ENCODE assay signal across 8 cellular contexts in the genomic region with DNA sequence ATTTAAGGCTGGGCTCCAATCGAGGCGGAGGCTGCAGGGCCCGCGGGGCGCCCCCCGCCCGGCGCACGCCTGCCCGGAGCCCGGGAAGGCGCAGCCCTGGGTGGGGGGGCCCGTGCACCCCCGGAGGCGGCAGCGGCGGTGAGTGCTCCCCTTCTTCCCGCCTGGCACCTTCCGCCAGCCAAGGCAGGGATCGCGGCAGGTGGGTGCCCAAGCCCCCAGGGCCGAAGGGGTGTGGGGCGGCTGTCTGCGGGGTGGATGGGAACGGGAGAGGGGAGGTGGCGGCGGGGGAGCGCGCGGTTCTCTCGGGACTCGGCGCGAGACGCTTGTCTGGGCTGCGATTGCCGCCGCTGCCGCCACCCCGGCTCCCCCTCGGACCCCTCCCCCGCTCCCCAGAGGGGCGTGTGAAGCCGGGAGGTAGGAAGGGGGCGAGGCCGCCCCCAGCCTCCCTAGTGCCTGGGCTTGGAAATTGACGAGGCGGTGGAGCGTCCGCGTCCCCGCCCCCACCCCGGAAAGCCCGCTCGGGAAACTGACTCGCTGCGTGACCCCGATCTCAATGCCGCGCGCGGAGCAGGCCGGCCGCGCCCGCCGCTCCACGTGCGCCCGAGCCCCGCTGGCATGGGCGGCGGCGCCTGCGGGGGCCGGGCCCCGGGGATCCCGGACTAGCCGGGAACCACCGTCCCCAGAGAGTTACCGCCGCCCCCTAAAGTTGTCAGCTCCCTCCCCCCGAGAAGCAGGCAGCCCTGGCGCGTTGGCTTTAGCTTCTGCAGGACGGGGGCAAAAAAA.
DNase-seq lines count a peak whose midpoint lies in the region; ATAC-seq, FAIRE-seq and TF ChIP-seq lines count a peak whose summit lies in the region.

No MANE protein-coding gene starts in this region.

- 2% methylated on average over 23 of the region's 86 CpGs for WGBS in A549 (ENCODE audit: missing lambda C conversion rate)

- H3K9me3 Mint-ChIP-seq in naive thymus-derived CD4-positive, alpha-beta T cell = no peaks in the 10 kb centered on the region

- peak overlapping the region; percentile 79 to 91 (median 86) for H3K4me3 Mint-ChIP-seq in naive thymus-derived CD4-positive, alpha-beta T cell

- no peak; a peak in 1 of 5 replicates for TF ChIP-seq RAD21 in A549 (conservative IDR thresholded peaks at IDR 0.05 in 1 of 2, IDR thresholded peaks at IDR 0.05 in 1 of 2)

- DNase-seq in A549 (ENCODE audit: low read depth in 1 of 2, low spot score in 1 of 2) = peak in 1 of 2 experiments; percentile 61
- DNase-seq in T-helper 9 cell = peak; percentile 4
- DNase-seq in epithelial cell of prostate (ENCODE audit: low read depth, low spot score) = no peak
- DNase-seq in naive thymus-derived CD4-positive, alpha-beta T cell = peak in 5 of 9 donors; percentile 23 to 39 (median 28)
- no peak for DNase-seq in A172 (ENCODE audit: low spot score)
- DNase-seq in occipital lobe (lab: John Stamatoyannopoulos, UW) = no peak

- FAIRE-seq in A549 (lab: Jason Lieb, UNC) = no peak

- ATAC-seq in A549 (peak; percentile 24 to 45), GM18498 (IDR thresholded peaks at IDR 0.05; ENCODE audit: unreplicated experiment) (peak; percentile 31), HG03039 (IDR thresholded peaks at IDR 0.05; ENCODE audit: unreplicated experiment) (peak; percentile 20)
- ATAC-seq in naive thymus-derived CD4-positive, alpha-beta T cell = peak; percentile 34

- H3K4me3 ChIP-seq in A549 = peak overlapping the region; percentile 98
- H3K4me3 ChIP-seq in naive thymus-derived CD4-positive, alpha-beta T cell (ENCODE audit: low read length) = peak overlapping the region; percentile 55

- peak overlapping the region; percentile 99 to 100 for H3K27ac ChIP-seq in A549
- peak overlapping the region; percentile 76 for H3K27ac ChIP-seq in epithelial cell of prostate
- H3K27ac ChIP-seq in naive thymus-derived CD4-positive, alpha-beta T cell (ENCODE audit: low read depth, low read length) = peak overlapping the region; percentile 65

- TF ChIP-seq POLR2A in A549 (IDR thresholded peaks at IDR 0.05; ENCODE audit: low read length) = no peak; the same call in 1 of the 2 replicates

- no peaks in the 10 kb centered on the region for H3K36me3 Mint-ChIP-seq in naive thymus-derived CD4-positive, alpha-beta T cell

- no peaks in the 10 kb centered on the region for H3K27me3 ChIP-seq in naive thymus-derived CD4-positive, alpha-beta T cell (ENCODE audit: control insufficient read depth in 2 of 2, insufficient read depth in 2 of 2, low read length in 2 of 2)

- peaks cover 0 to 4% (median 0%) of the 10 kb centered on the region in 3 experiments for H3K36me3 ChIP-seq in naive thymus-derived CD4-positive, alpha-beta T cell (ENCODE audit: control insufficient read depth in 2 of 3, insufficient read depth in 3 of 3, low read length in 3 of 3)

- CTCF ChIA-PET in A549 (lab: Yijun Ruan, JAX) = interaction anchor here (1.6 kb wide), 1 partner anchor 226 kb away, joined by 3 read pairs; no protein-coding TSS in a partner anchor
- CTCF ChIA-PET in naive thymus-derived CD4-positive, alpha-beta T cell (lab: Charles Lee) = interaction anchor here (0.9 kb wide), 1 partner anchor 297 kb away, joined by 4 read pairs; no protein-coding TSS in a partner anchor

- peaks cover 12 to 47% (median 42%) of the 10 kb centered on the region in 7 donors for H3K4me1 Mint-ChIP-seq in naive thymus-derived CD4-positive, alpha-beta T cell

- H3K27me3 Mint-ChIP-seq in naive thymus-derived CD4-positive, alpha-beta T cell = peaks cover 0 to 43% (median 0%) of the 10 kb centered on the region in 5 donors

- intact Hi-C loops in naive thymus-derived CD4-positive, alpha-beta T cell (cut with micrococcal nuclease) = loop anchor here in 1 of 2 donors (5.0 to 10.0 kb wide), 3 partner anchors 52 to 330 kb away; partner anchors contain the start of genes BFAR and PARN

- POLR2A ChIA-PET in A549 (lab: Yijun Ruan, JAX) = no interaction called here
- POLR2A ChIA-PET in naive thymus-derived CD4-positive, alpha-beta T cell (lab: Charles Lee) = interaction anchor here (1.1 kb wide), 1 partner anchor 23 kb away, joined by 3 read pairs; no protein-coding TSS in a partner anchor

- no peak for TF ChIP-seq EP300 in A549 (IDR thresholded peaks at IDR 0.05)

- TF ChIP-seq CTCF in A549 (IDR thresholded peaks at IDR 0.05) = no peak

- no peaks in the 10 kb centered on the region for H3K9me3 ChIP-seq in A549
- H3K9me3 ChIP-seq in naive thymus-derived CD4-positive, alpha-beta T cell (ENCODE audit: control insufficient read depth in 2 of 3, low read length in 3 of 3) = no peaks in the 10 kb centered on the region

- peaks cover 28% of the 10 kb centered on the region for H3K4me1 ChIP-seq in A549
- H3K4me1 ChIP-seq in naive thymus-derived CD4-positive, alpha-beta T cell (ENCODE audit: control insufficient read depth in 2 of 2, insufficient read depth in 2 of 2, low read length in 2 of 2) = peaks cover 7 to 20% of the 10 kb centered on the region in 2 donors

- peak overlapping the region in 6 of 9 donors; percentile 31 to 82 (median 46) for H3K27ac Mint-ChIP-seq in naive thymus-derived CD4-positive, alpha-beta T cell

- peak overlapping the region; percentile 94 for H3K4me2 ChIP-seq in A549

TF ChIP-seq in A549, 52 proteins besides CTCF, POLR2A, EP300 and RAD21 (continues in another document):
- TF ChIP-seq FOSL2 (IDR thresholded peaks at IDR 0.05) = no peak
- no peak for TF ChIP-seq FOSL2 (CRISPR knock-in tag; IDR thresholded peaks at IDR 0.05)
- TF ChIP-seq CHD2 (IDR thresholded peaks at IDR 0.05; ENCODE audit: low read length, partially characterized antibody) = no peak
- TF ChIP-seq HMGXB4 (CRISPR knock-in tag; IDR thresholded peaks at IDR 0.05; ENCODE audit: borderline replicate concordance) = no peak
- TF ChIP-seq RARB (CRISPR knock-in tag; IDR thresholded peaks at IDR 0.05) = no peak
- no peak for TF ChIP-seq FOXS1 (CRISPR knock-in tag; IDR thresholded peaks at IDR 0.05)
- TF ChIP-seq ZSCAN20 (CRISPR knock-in tag; IDR thresholded peaks at IDR 0.05) = no peak
- TF ChIP-seq HOXA7 (CRISPR knock-in tag; IDR thresholded peaks at IDR 0.05) = no peak
- no peak for TF ChIP-seq POLR2AphosphoS2 (conservative IDR thresholded peaks at IDR 0.05; ENCODE audit: low read length)
- TF ChIP-seq CHD4 (IDR thresholded peaks at IDR 0.05; ENCODE audit: borderline replicate concordance) = no peak
- TF ChIP-seq, protein P1, sequence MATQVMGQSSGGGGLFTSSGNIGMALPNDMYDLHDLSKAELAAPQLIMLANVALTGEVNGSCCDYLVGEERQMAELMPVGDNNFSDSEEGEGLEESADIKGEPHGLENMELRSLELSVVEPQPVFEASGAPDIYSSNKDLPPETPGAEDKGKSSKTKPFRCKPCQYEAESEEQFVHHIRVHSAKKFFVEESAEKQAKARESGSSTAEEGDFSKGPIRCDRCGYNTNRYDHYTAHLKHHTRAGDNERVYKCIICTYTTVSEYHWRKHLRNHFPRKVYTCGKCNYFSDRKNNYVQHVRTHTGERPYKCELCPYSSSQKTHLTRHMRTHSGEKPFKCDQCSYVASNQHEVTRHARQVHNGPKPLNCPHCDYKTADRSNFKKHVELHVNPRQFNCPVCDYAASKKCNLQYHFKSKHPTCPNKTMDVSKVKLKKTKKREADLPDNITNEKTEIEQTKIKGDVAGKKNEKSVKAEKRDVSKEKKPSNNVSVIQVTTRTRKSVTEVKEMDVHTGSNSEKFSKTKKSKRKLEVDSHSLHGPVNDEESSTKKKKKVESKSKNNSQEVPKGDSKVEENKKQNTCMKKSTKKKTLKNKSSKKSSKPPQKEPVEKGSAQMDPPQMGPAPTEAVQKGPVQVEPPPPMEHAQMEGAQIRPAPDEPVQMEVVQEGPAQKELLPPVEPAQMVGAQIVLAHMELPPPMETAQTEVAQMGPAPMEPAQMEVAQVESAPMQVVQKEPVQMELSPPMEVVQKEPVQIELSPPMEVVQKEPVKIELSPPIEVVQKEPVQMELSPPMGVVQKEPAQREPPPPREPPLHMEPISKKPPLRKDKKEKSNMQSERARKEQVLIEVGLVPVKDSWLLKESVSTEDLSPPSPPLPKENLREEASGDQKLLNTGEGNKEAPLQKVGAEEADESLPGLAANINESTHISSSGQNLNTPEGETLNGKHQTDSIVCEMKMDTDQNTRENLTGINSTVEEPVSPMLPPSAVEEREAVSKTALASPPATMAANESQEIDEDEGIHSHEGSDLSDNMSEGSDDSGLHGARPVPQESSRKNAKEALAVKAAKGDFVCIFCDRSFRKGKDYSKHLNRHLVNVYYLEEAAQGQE (IDR thresholded peaks at IDR 0.05) = 0 out of 2 replicates have a peak, but pooled peaks have one; percentile 22
- no peak for TF ChIP-seq EHMT2 (IDR thresholded peaks at IDR 0.05; ENCODE audit: low read depth)
- peak in 1 of 2 experiments; percentile 51; a peak in 1 of 5 replicates for TF ChIP-seq JUN (IDR thresholded peaks at IDR 0.05)
- TF ChIP-seq, protein P2, sequence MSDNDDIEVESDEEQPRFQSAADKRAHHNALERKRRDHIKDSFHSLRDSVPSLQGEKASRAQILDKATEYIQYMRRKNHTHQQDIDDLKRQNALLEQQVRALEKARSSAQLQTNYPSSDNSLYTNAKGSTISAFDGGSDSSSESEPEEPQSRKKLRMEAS (IDR thresholded peaks at IDR 0.05) = peak; percentile 35
- TF ChIP-seq, protein P3, sequence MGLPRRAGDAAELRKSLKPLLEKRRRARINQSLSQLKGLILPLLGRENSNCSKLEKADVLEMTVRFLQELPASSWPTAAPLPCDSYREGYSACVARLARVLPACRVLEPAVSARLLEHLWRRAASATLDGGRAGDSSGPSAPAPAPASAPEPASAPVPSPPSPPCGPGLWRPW (IDR thresholded peaks at IDR 0.05) = no peak

Comparison
In these comparisons a context has a peak if more than half of its experiments do, and no peak if none do; other contexts are left out.
1. DNase-seq: peak in T-helper 9 cell (single experiment) and naive thymus-derived CD4-positive, alpha-beta T cell (5 of 9); none in epithelial cell of prostate (single experiment), A172 (single experiment) and occipital lobe (single experiment).
2. Peak in every context shown above with its lines, with median percentiles within 50 percentile points of each other: ATAC-seq and H3K27ac ChIP-seq.